Comparison of ENCODE assay signal across 16 cellular contexts in the genomic region with DNA sequence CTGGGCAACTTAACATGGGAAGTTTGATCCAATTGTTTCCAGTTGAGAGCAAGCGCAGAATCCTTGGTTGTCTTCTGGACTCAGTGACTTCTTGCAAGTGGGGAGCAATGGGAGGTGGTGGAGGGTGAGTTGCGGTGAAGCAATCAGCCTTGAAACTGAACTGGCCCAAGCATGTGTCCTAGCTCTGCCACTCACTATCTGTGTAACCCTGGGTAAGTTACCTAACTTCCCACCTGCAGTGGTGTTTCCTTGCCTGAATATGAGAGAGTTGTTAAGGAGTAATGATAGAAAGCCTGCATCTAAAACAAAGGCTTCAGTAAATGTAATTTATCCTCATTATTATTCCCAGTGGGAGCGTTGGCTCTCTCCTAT.
DNase-seq lines count a peak whose midpoint lies in the region; ATAC-seq and TF ChIP-seq lines count a peak whose summit lies in the region.
"Had no signal": no experiment of that assay in that cellular context is flagged by ENCODE, and none has a peak within 500 bp of the region (broad histone marks: within the 10 kb centered on the region; RNA-seq: fewer than 3 reads in every experiment).

No MANE protein-coding gene starts in this region.

- H3K4me3 ChIP-seq in Loucy (ENCODE audit: low read length, poor library complexity, severe bottlenecking): peak overlapping the region; percentile 66
- H3K4me3 ChIP-seq: GM12878, HAP-1 had no signal

- H3K9me3 Mint-ChIP-seq in endothelial cell (ENCODE audit: unreplicated experiment): no peaks in the 10 kb centered on the region
- H3K9me3 Mint-ChIP-seq: CD4-positive, alpha-beta T cell had no signal

- H3K9ac ChIP-seq in Loucy (ENCODE audit: low read depth, low read length, poor library complexity, severe bottlenecking): peak overlapping the region; percentile 64

- no peaks in the 10 kb centered on the region for H3K9me2 ChIP-seq in Loucy (replicated peaks; ENCODE audit: low read depth, low read length)

- no peaks in the 10 kb centered on the region for H3F3A ChIP-seq in Loucy (ENCODE audit: low read depth)

- peaks cover 79% of the 10 kb centered on the region for H3K4me1 ChIP-seq in Loucy (ENCODE audit: insufficient read depth, low read length, poor library complexity, severe bottlenecking)
- H3K4me1 ChIP-seq: HAP-1 had no signal

- H3K9me3 ChIP-seq in Loucy (ENCODE audit: insufficient read depth, low read depth, low read length): peaks cover 4% of the 10 kb centered on the region; the same call in 1 of the 2 replicates
- H3K9me3 ChIP-seq: HAP-1 had no signal

- H3K36me3 Mint-ChIP-seq in endothelial cell (ENCODE audit: low read depth, unreplicated experiment): no peaks in the 10 kb centered on the region

- TF ChIP-seq CTCF in Loucy (conservative IDR thresholded peaks at IDR 0.05; ENCODE audit: low read length) (no peak), endothelial cell (IDR thresholded peaks at IDR 0.05; ENCODE audit: unreplicated experiment) (no peak)

- intact Hi-C loops in sciatic nerve (cut with DNase I): no loop called here

- DNase-seq in NOMO-1 treated with DMSO at 0.1 percent for 48 hours (lab: John Stamatoyannopoulos, UW; ENCODE audit: unreplicated experiment): peak; percentile 27
- DNase-seq in NOMO-1 (lab: John Stamatoyannopoulos, UW; ENCODE audit: unreplicated experiment in 2 of 2): no peak
- no peak for DNase-seq in endothelial cell (ENCODE audit: low spot score)
- DNase-seq in sciatic nerve (ENCODE audit: low spot score): no peak
- no peak for DNase-seq in NCI-H774 (lab: John Stamatoyannopoulos, UW)
- no peak for DNase-seq in NCI-H510A (lab: John Stamatoyannopoulos, UW)
- DNase-seq: C1 segment of cervical spinal cord; Calu3; CD4-positive, alpha-beta T cell; DMS79; GOT3 had no signal

- H2AFZ ChIP-seq in Loucy (ENCODE audit: low read length): no peak overlapping the region

- H3K36me3 ChIP-seq in Loucy (ENCODE audit: insufficient read depth, low read length): no peaks in the 10 kb centered on the region
- H3K36me3 ChIP-seq: HAP-1 had no signal

- H3K4me3 Mint-ChIP-seq in endothelial cell (ENCODE audit: unreplicated experiment): no peak overlapping the region
- H3K4me3 Mint-ChIP-seq: CD4-positive, alpha-beta T cell had no signal

- H3K4me1 Mint-ChIP-seq in endothelial cell (ENCODE audit: unreplicated experiment): peaks cover 49% of the 10 kb centered on the region

- ATAC-seq in sciatic nerve (peak; percentile 38), HG02642 (IDR thresholded peaks at IDR 0.05; ENCODE audit: poor library complexity, unreplicated experiment) (no peak)
- ATAC-seq: GM12878, HepG2 had no signal

- no peaks in the 10 kb centered on the region for H4K20me1 ChIP-seq in Loucy (ENCODE audit: insufficient read depth, low read length, poor library complexity, severe bottlenecking)

- peak overlapping the region; percentile 75 for H3K4me2 ChIP-seq in Loucy (ENCODE audit: low read depth, low read length, poor library complexity, severe bottlenecking)

- no peaks in the 10 kb centered on the region for H3K27me3 ChIP-seq in Loucy (ENCODE audit: insufficient read depth, low read length, poor library complexity, severe bottlenecking)

- peak overlapping the region; percentile 96 for H3K27ac Mint-ChIP-seq in endothelial cell (ENCODE audit: unreplicated experiment)
- H3K27ac Mint-ChIP-seq: CD4-positive, alpha-beta T cell had no signal

- no peaks in the 10 kb centered on the region for H3K27me3 Mint-ChIP-seq in endothelial cell (ENCODE audit: unreplicated experiment)

- peaks cover 15% of the 10 kb centered on the region; the same call in 1 of the 2 replicates for H3K79me2 ChIP-seq in Loucy (ENCODE audit: insufficient read depth, low read length)
